Comparison of ENCODE assay signal across 19 cellular contexts in the genomic region with DNA sequence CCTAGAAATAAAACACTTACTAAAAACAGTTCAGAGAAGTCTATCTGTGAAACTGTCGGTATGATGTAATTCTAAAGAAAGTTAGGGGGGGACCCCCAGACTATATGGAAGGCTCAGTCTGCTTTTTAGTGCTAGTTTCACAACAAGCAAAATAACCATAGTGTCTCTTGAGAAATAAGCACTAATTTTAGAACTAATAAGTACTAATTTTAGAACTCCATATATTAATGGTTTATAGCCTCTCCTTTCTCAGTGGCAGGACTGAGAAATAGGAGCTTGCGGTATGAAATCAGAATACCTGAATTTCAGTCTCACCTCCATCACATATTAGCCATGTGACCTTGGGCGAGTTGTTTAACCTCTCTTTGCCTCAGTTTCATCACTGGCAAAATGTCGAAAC. TPM values are rescaled to one million over a fixed set of nuclear protein-coding genes. Genes with fewer than 3 reads are reported as not detected.
A peak's percentile ranks its signal among the peaks of the same experiment; 100 is the strongest.
DNase-seq lines count a peak whose midpoint lies in the region; ATAC-seq and TF ChIP-seq lines count a peak whose summit lies in the region.
"Had no signal": no experiment of that assay in that cellular context is flagged by ENCODE, and none has a peak within 500 bp of the region (broad histone marks: within the 10 kb centered on the region; RNA-seq: fewer than 3 reads in every experiment).

No MANE protein-coding gene starts in this region.

- H3K36me3 Mint-ChIP-seq in brain: no peaks in the 10 kb centered on the region

- H3K27ac ChIP-seq in left lung: no peak overlapping the region
- H3K27ac ChIP-seq: heart left ventricle, suprapubic skin had no signal

- DNase-seq in GM12865 (ENCODE audit: low read depth) (peak; percentile 43), NCI-H510A treated with DMSO at 0.1 percent for 48 hours (lab: John Stamatoyannopoulos, UW) (no peak), left lung (no peak)
- no peak for DNase-seq in activated naive CD4-positive, alpha-beta T cell (lab: John Stamatoyannopoulos, UW)
- DNase-seq in activated CD8-positive, alpha-beta memory T cell treated with anti-CD3 and anti-CD28 coated beads for 24 hours: no peak
- DNase-seq: activated CD4-positive, alpha-beta T cell treated with anti-CD3 and anti-CD28 coated beads, Interleukin-2, amount 10 ng/mL, durations not matched to agents 7 days and 5 days; activated T-cell treated with anti-CD3 and anti-CD28 coated beads, Interleukin-2, amount 50 U/mL, for 1 hour; Caco-2; central memory CD4-positive, alpha-beta T cell; effector memory CD8-positive, alpha-beta T cell; heart left ventricle; KG1; NCI-H1105 treated with DMSO at 0.1 percent for 48 hours; NCI-H2171 had no signal

- TF ChIP-seq CTCF in GM12865 (IDR thresholded peaks at IDR 0.05; ENCODE audit: insufficient read depth, low read depth, low read length, missing control alignments) (no peak), brain (conservative IDR thresholded peaks at IDR 0.05) (no peak), left lung (IDR thresholded peaks at IDR 0.05) (no peak)

- ATAC-seq in GM19452 (IDR thresholded peaks at IDR 0.05; ENCODE audit: unreplicated experiment): peak; percentile 75
- ATAC-seq in HG03280 (IDR thresholded peaks at IDR 0.05; ENCODE audit: unreplicated experiment): peak; percentile 40
- ATAC-seq in left lung: no peak
- ATAC-seq: effector memory CD8-positive, alpha-beta T cell; heart left ventricle had no signal

- peak overlapping the region; percentile 18 to 86 (median 84) for H3K4me3 Mint-ChIP-seq in brain

- H3K36me3 ChIP-seq in left lung: no peaks in the 10 kb centered on the region
- H3K36me3 ChIP-seq: heart left ventricle, suprapubic skin had no signal

- peak overlapping the region in 1 of 5 experiments; percentile 65 for H3K27ac Mint-ChIP-seq in brain
- H3K27ac Mint-ChIP-seq: activated CD4-positive, alpha-beta T cell treated with anti-CD3 and anti-CD28 coated beads, Interleukin-2, amount 10 ng/mL, durations not matched to agents 7 days and 5 days; effector memory CD8-positive, alpha-beta T cell had no signal

- H3K4me1 ChIP-seq in left lung: peaks cover 0 to 8% of the 10 kb centered on the region in 2 donors

- H3K27me3 Mint-ChIP-seq in brain: peaks cover 41% of the 10 kb centered on the region

- H3K9me3 ChIP-seq in left lung: no peaks in the 10 kb centered on the region
- H3K9me3 ChIP-seq: Caco-2, suprapubic skin had no signal

- peaks cover 24% of the 10 kb centered on the region for H3K4me1 Mint-ChIP-seq in brain
- H3K4me1 Mint-ChIP-seq: activated CD4-positive, alpha-beta T cell treated with anti-CD3 and anti-CD28 coated beads, Interleukin-2, amount 10 ng/mL, durations not matched to agents 7 days and 5 days had no signal

- H3K4me3 ChIP-seq in GM12865 (ENCODE audit: low read depth, low read length) (no peak overlapping the region), left lung (no peak overlapping the region)
- H3K4me3 ChIP-seq: lung had no signal

- intact Hi-C loops in left lung (cut with DNase I): no loop called here

- peaks cover 35 to 82% of the 10 kb centered on the region in 2 donors for H3K27me3 ChIP-seq in left lung

- peaks cover 0 to 4% (median 3%) of the 10 kb centered on the region in 5 experiments for H3K9me3 Mint-ChIP-seq in brain
- H3K9me3 Mint-ChIP-seq: activated CD4-positive, alpha-beta T cell treated with anti-CD3 and anti-CD28 coated beads, Interleukin-2, amount 10 ng/mL, durations not matched to agents 7 days and 5 days; effector memory CD8-positive, alpha-beta T cell had no signal

RNA-seq across cellular contexts. Expression of gene PHF24, which starts 1.4 kb away (rescaled TPM):
- polyA plus RNA-seq in brain (ENCODE audit: insufficient read depth, low read depth, low replicate concordance): 14.7 TPM
- under 1 TPM; 0.44 to 0.58 TPM for total RNA-seq in left lung
- total RNA-seq: activated CD4-positive, alpha-beta T cell treated with anti-CD3 and anti-CD28 coated beads, Interleukin-2, amount 10 ng/mL, durations not matched to agents 7 days and 5 days; Caco-2 had no signal

RNA-seq across cellular contexts. Expression of gene DNAJB5, which starts 32.9 kb away (rescaled TPM):
- polyA plus RNA-seq in brain (ENCODE audit: insufficient read depth, low read depth, low replicate concordance): 49.4 TPM
- 10 to 100 TPM in 1 of 2 donors, 1 to 10 TPM in 1; 8.8 to 14.4 TPM for total RNA-seq in left lung
